Comparison of ENCODE assay signal across 13 cellular contexts in genomic region chr18:74914052-74914591, GRCh38.
DNase-seq lines count a peak whose midpoint lies in the region; ATAC-seq and TF ChIP-seq lines count a peak whose summit lies in the region.
"Had no signal": no experiment of that assay in that cellular context is flagged by ENCODE, and none has a peak within 500 bp of the region (broad histone marks: within the 10 kb centered on the region; RNA-seq: fewer than 3 reads in every experiment).

No MANE protein-coding gene starts in this region.

- peaks cover 18% of the 10 kb centered on the region for H3K4me1 ChIP-seq in HUES64 (ENCODE audit: insufficient read depth, low read length)
- H3K4me1 ChIP-seq in endocrine pancreas (ENCODE audit: control insufficient read depth, insufficient read depth, low read length) = no peaks in the 10 kb centered on the region
- peaks cover 12% of the 10 kb centered on the region for H3K4me1 ChIP-seq in thymus (ENCODE audit: control insufficient read depth, insufficient read depth, low read length)
- H3K4me1 ChIP-seq in upper lobe of right lung = no peaks in the 10 kb centered on the region

- H3K9me3 ChIP-seq in HUES64 (ENCODE audit: insufficient read depth, low read depth, low read length) (no peaks in the 10 kb centered on the region), endocrine pancreas (ENCODE audit: control insufficient read depth, low read length) (no peaks in the 10 kb centered on the region), thymus (ENCODE audit: control insufficient read depth) (no peaks in the 10 kb centered on the region), upper lobe of right lung (no peaks in the 10 kb centered on the region)
- H3K9me3 ChIP-seq: BLaER1 had no signal

- H3K27ac ChIP-seq in HUES64 (ENCODE audit: low read depth, low read length) (0 out of 2 replicates have a peak overlapping the region, but pooled peaks have one; percentile 18), thymus (ENCODE audit: low read depth) (peak overlapping the region; percentile 25), upper lobe of right lung (no peak overlapping the region)
- H3K27ac ChIP-seq: BLaER1 had no signal

- 84% methylated on average over 16 of the region's 17 CpGs for WGBS in HUES64
- WGBS in thymus = 95% methylated on average over 17 of the region's 17 CpGs

- H3K4me3 ChIP-seq in HUES64 (ENCODE audit: low read length) (no peak overlapping the region), endocrine pancreas (ENCODE audit: control insufficient read depth, insufficient read depth, low read length) (peak overlapping the region; percentile 20), thymus (ENCODE audit: low read length) (no peak overlapping the region), upper lobe of right lung (no peak overlapping the region)
- H3K4me3 ChIP-seq: BLaER1 had no signal

- TF ChIP-seq CTCF in upper lobe of right lung (IDR thresholded peaks at IDR 0.05) = no peak

- no peak for ATAC-seq in upper lobe of right lung
- ATAC-seq in GM19452 (IDR thresholded peaks at IDR 0.05; ENCODE audit: unreplicated experiment) = no peak
- ATAC-seq: HepG2 had no signal

- H3K36me3 ChIP-seq in HUES64 (ENCODE audit: insufficient read depth, low read length) (no peaks in the 10 kb centered on the region), endocrine pancreas (ENCODE audit: control insufficient read depth, insufficient read depth, low read length) (no peaks in the 10 kb centered on the region), thymus (ENCODE audit: control insufficient read depth, insufficient read depth) (no peaks in the 10 kb centered on the region), upper lobe of right lung (no peaks in the 10 kb centered on the region)
- H3K36me3 ChIP-seq: BLaER1 had no signal

- intact Hi-C loops in upper lobe of right lung (cut with DNase I) = no loop called here

- DNase-seq in DMS153 treated with DMSO at 0.1 percent for 48 hours (lab: John Stamatoyannopoulos, UW; ENCODE audit: unreplicated experiment) = peak; percentile 40
- no peak for DNase-seq in UCSD-AML1 (lab: John Stamatoyannopoulos, UW; ENCODE audit: unreplicated experiment)
- no peak for DNase-seq in upper lobe of right lung
- DNase-seq: 8988T; AML-193; CD4-positive, CD25-positive, alpha-beta regulatory T cell; DMS79 had no signal

- H3K9ac ChIP-seq in HUES64 (ENCODE audit: low read depth, low read length) (no peak overlapping the region), endocrine pancreas (ENCODE audit: control insufficient read depth, insufficient read depth, low read length) (no peak overlapping the region)
- H3K9ac ChIP-seq: BLaER1 had no signal

- no peaks in the 10 kb centered on the region for H3K27me3 ChIP-seq in HUES64 (ENCODE audit: insufficient read depth, low read length)
- H3K27me3 ChIP-seq in endocrine pancreas (ENCODE audit: control insufficient read depth, insufficient read depth, low read length) = no peaks in the 10 kb centered on the region
- H3K27me3 ChIP-seq in thymus (ENCODE audit: control insufficient read depth, insufficient read depth) = no peaks in the 10 kb centered on the region
- no peaks in the 10 kb centered on the region for H3K27me3 ChIP-seq in upper lobe of right lung
- H3K27me3 ChIP-seq: BLaER1 had no signal
